18 cellular contexts compared by ENCODE assay signal in the genomic region with DNA sequence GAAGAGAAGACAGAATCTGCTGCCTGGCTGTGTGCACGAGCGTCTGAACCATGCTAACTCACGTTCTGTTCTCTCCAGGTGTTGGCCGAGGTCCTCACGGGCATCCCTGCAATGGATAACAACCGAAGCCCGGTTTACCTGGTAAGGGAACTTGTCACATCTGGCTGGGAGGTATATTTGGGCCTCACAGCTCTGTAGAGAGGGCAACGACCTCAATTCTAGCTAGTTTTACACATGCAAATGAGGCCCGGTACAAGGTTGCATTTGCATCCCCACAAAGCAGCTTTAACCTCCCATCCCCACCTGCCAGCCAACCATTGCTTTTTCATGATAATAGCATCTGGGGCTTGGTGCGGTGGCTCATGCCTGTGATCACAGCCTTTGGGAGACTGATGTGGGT. TPM values are rescaled to one million over a fixed set of nuclear protein-coding genes. Genes with fewer than 3 reads are reported as not detected.
A peak's percentile ranks its signal among the peaks of the same experiment; 100 is the strongest.
DNase-seq lines count a peak whose midpoint lies in the region; ATAC-seq, FAIRE-seq and TF ChIP-seq lines count a peak whose summit lies in the region.
"Had no signal": no experiment of that assay in that cellular context is flagged by ENCODE, and none has a peak within 500 bp of the region (broad histone marks: within the 10 kb centered on the region; RNA-seq: fewer than 3 reads in every experiment).

No MANE protein-coding gene starts in this region.

- POLR2A ChIA-PET in GM12878 (lab: Charles Lee), result interaction anchor here (0.5 to 1.1 kb wide), 3 partner anchors 22 to 200 kb away, joined by 3 to 5 read pairs (median 3); partner anchors contain the start of genes FANCD2, TATDN2 and VHL

- ATAC-seq in GM21390 (IDR thresholded peaks at IDR 0.05; ENCODE audit: unreplicated experiment), result peak; percentile 36
- ATAC-seq in GM12878, result no peak
- ATAC-seq: heart right ventricle; mucosa of descending colon; stimulated activated naive B cell treated with anti-CD40 and anti-IgM and Interleukin-4, amounts not matched to agents 10 μg/mL and 1 μg/mL and 100 μg/mL, for 72 hours had no signal

- no peak for TF ChIP-seq POLR2A in GM12878 (IDR thresholded peaks at IDR 0.05; ENCODE audit: low read depth, low read length)
- TF ChIP-seq POLR2A in transverse colon (IDR thresholded peaks at IDR 0.05), result no peak

- H3K4me3 ChIP-seq in HUES64 (ENCODE audit: low read length) (peak overlapping the region; percentile 21; the same call in 1 of the 2 replicates), GM12878 (no peak overlapping the region), transverse colon (no peak overlapping the region)
- H3K4me3 ChIP-seq: heart right ventricle, mucosa of descending colon, tibial artery had no signal

- no peak for TF ChIP-seq RAD21 in GM12878 (IDR thresholded peaks at IDR 0.05; ENCODE audit: insufficient read depth, low read depth, low read length)

- in situ Hi-C loops in GM12878 (cut with MboI) (no loop called here), transverse colon (cut with MboI; ENCODE audit: low pct_ligation_motif_present in 1 of 4, low pct_unique_long_range_greater_than_20kb in 1 of 4, low sequenced_read_pairs in 3 of 4) (loop anchor here in 3 of 4 donors (10.0 to 25.0 kb wide), 2 partner anchors 61 to 239 kb away; partner anchors contain the start of genes EMC3 (in 2 of the 3) and IRAK2 (in 2 of the 3))

- peak overlapping the region; percentile 49; the same call in 1 of the 2 replicates for H3K4me2 ChIP-seq in GM12878 (ENCODE audit: control insufficient read depth, insufficient read depth)

- SMC1A ChIA-PET in GM12878 (lab: Charles Lee; ENCODE audit: uncharacterized antibody, unreplicated experiment), result interaction anchor here (0.9 to 3.6 kb wide), 7 partner anchors 12 to 293 kb away, joined by 3 to 16 read pairs (median 4); partner anchors contain the start of gene CRELD1

- BruUV-seq in GM12878 (replicated peaks; lab: Mats Ljungman, UMichigan), result no TSS peak

- H3K27me3 ChIP-seq in HUES64 (ENCODE audit: insufficient read depth, low read length) (no peaks in the 10 kb centered on the region), GM12878 (replicated peaks in 1 of 2; ENCODE audit: control insufficient read depth in 2 of 2, insufficient read depth in 2 of 2, low read length in 1 of 2) (no peaks in the 10 kb centered on the region), transverse colon (no peaks in the 10 kb centered on the region)
- H3K27me3 ChIP-seq: heart right ventricle, tibial artery had no signal

- CTCF ChIA-PET in GM12878 (lab: Yijun Ruan, JAX), result interaction anchor here (1.0 to 2.8 kb wide), 11 partner anchors 22 to 723 kb away, joined by 3 to 18 read pairs (median 5); partner anchors contain the start of genes CRELD1, IRAK2 and TATDN2

- H3K4me1 ChIP-seq in HUES64 (ENCODE audit: insufficient read depth, low read length) (peaks cover 7% of the 10 kb centered on the region), GM12878 (ENCODE audit: control insufficient read depth, insufficient read depth, low read length) (peaks cover 53% of the 10 kb centered on the region), transverse colon (peaks cover 6 to 22% (median 11%) of the 10 kb centered on the region in 4 donors)

- H3K9me3 ChIP-seq in HUES64 (ENCODE audit: insufficient read depth, low read depth, low read length) (no peaks in the 10 kb centered on the region), GM12878 (replicated peaks; ENCODE audit: control insufficient read depth, insufficient read depth, low read length) (no peaks in the 10 kb centered on the region; the same call in 2 of the 3 replicates), transverse colon (no peaks in the 10 kb centered on the region)
- H3K9me3 ChIP-seq: heart right ventricle, mucosa of descending colon, tibial artery had no signal

- intact Hi-C loops in GM12878 (cut with micrococcal nuclease; ENCODE audit: unreplicated experiment), result loop anchor here (10.0 kb wide), 2 partner anchors 111 to 271 kb away; partner anchors contain the start of genes BRK1 and PRRT3
- intact Hi-C loops in transverse colon (cut with DNase I; ENCODE audit: low total_unique reads), result loop anchor here (10.0 kb wide), 1 partner anchor 61 kb away; the partner anchor contains the start of gene IRAK2

- H3K79me2 ChIP-seq in GM12878 (ENCODE audit: control insufficient read depth, insufficient read depth, low read length), result no peaks in the 10 kb centered on the region

- no peak for FAIRE-seq in GM12878 (lab: Jason Lieb, UNC)

- H3K27ac ChIP-seq in HUES64 (ENCODE audit: low read depth, low read length) (peak overlapping the region; percentile 74; the same call in 1 of the 2 replicates), GM12878 (ENCODE audit: control insufficient read depth, insufficient read depth) (no peak overlapping the region), transverse colon (no peak overlapping the region)
- H3K27ac ChIP-seq: tibial artery had no signal

- peak overlapping the region; percentile 29 for H3K9ac ChIP-seq in HUES64 (ENCODE audit: low read depth, low read length)
- no peak overlapping the region; the same call in 1 of the 2 replicates for H3K9ac ChIP-seq in GM12878 (ENCODE audit: control insufficient read depth, insufficient read depth, low read length)

- TF ChIP-seq CTCF in GM12878 (IDR thresholded peaks at IDR 0.05 in 2 of 3, conservative IDR thresholded peaks at IDR 0.05 in 1 of 3; ENCODE audit: control insufficient read depth in 2 of 3, extremely low read depth in 1 of 3, insufficient read depth in 1 of 3, low read depth in 3 of 3, low read length in 3 of 3), result no peak
- TF ChIP-seq CTCF in transverse colon (IDR thresholded peaks at IDR 0.05), result no peak

- H4K20me1 ChIP-seq in GM12878 (ENCODE audit: control insufficient read depth, insufficient read depth), result no peaks in the 10 kb centered on the region

- no peak for DNase-seq in GM12878 (ENCODE audit: low read depth, low spot score)
- peak; percentile 52 for DNase-seq in transverse colon
- DNase-seq in NCI-H226, result no peak
- no peak for DNase-seq in NCI-H510A treated with DMSO at 0.1 percent for 48 hours (lab: John Stamatoyannopoulos, UW)
- DNase-seq in DMS 273 treated with DMSO at 0.1 percent for 48 hours (lab: John Stamatoyannopoulos, UW), result no peak
- DNase-seq: activated CD4-positive, alpha-beta T cell treated with anti-CD3 and anti-CD28 coated beads, Interleukin-2, amount 50 U/mL, for 1 hour; activated naive CD4-positive, alpha-beta T cell; aorta; effector memory CD4-positive, alpha-beta T cell; heart right ventricle; mucosa of descending colon; NCI-H1436; NCI-H446; stimulated activated CD4-positive, alpha-beta T cell treated with anti-CD3 and anti-CD28 coated beads, Interleukin-12 subunit alpha, Interleukin-12 subunit beta, amount 100 ng/mL, for 4 hours; stimulated activated naive B cell treated with anti-CD40 and anti-IgM and Interleukin-4, amounts not matched to agents 10 μg/mL and 1 μg/mL and 100 μg/mL, for 72 hours; tibial artery had no signal

- 9% methylated on average over 9 of the region's 10 CpGs for WGBS in HUES64
- 2% methylated on average over 10 of the region's 10 CpGs for WGBS in GM12878 (ENCODE audit: insufficient coverage, insufficient replicate concordance, low lambda C conversion rate, missing lambda C conversion rate)
- 60 to 67% methylated on average over 2 to 10 of the region's 10 CpGs for WGBS in transverse colon (ENCODE audit: low coverage in 1 of 2), 2 donors

- peak overlapping the region; percentile 48; the same call in 1 of the 2 replicates for H2AFZ ChIP-seq in GM12878 (ENCODE audit: control insufficient read depth, low read depth, low read length)

- no peaks in the 10 kb centered on the region for H3K36me3 ChIP-seq in HUES64 (ENCODE audit: insufficient read depth, low read length)
- no peaks in the 10 kb centered on the region for H3K36me3 ChIP-seq in GM12878 (ENCODE audit: control insufficient read depth in 2 of 2, insufficient read depth in 2 of 2, low read length in 1 of 2)
- no peaks in the 10 kb centered on the region for H3K36me3 ChIP-seq in transverse colon

- RAD21 ChIA-PET in GM12878 (lab: Charles Lee; ENCODE audit: unreplicated experiment), result interaction anchor here (0.6 to 1.6 kb wide), 5 partner anchors 23 to 295 kb away, joined by 3 to 6 read pairs (median 3); partner anchors contain the start of gene SEC13

- TF ChIP-seq EP300 in GM12878 (IDR thresholded peaks at IDR 0.05; ENCODE audit: borderline replicate concordance in 1 of 2, control insufficient read depth in 1 of 2, low read depth in 2 of 2, low read length in 2 of 2) (no peak), transverse colon (IDR thresholded peaks at IDR 0.05; ENCODE audit: low read depth) (no peak)

TF ChIP-seq in GM12878, 131 proteins besides CTCF, POLR2A, EP300 and RAD21 (continues in another document):
- peak; percentile 47; the same call in 1 of the 3 replicates for TF ChIP-seq POU2F2 (IDR thresholded peaks at IDR 0.05; ENCODE audit: borderline replicate concordance, low read depth, low read length)
- TF ChIP-seq KLF5 (IDR thresholded peaks at IDR 0.05; ENCODE audit: partially characterized antibody), result no peak
- TF ChIP-seq CHD1 (IDR thresholded peaks at IDR 0.05; ENCODE audit: low read depth, low read length), result no peak
- TF ChIP-seq ETV6 (conservative IDR thresholded peaks at IDR 0.05 in 1 of 2, IDR thresholded peaks at IDR 0.05 in 1 of 2; ENCODE audit: borderline replicate concordance in 1 of 2, low read depth in 1 of 2), result no peak

RNA-seq across cellular contexts. Expression of gene TATDN2, which starts 22.0 kb away (rescaled TPM):
- polyA plus RNA-seq in HUES64 (2013, experiment 1 of 2), result 21.1 TPM
- polyA plus RNA-seq in HUES64 (2013, experiment 2 of 2), result 19.8 TPM
- total RNA-seq in GM12878 (2013; cell fraction: nucleolus; rRNA removed), result 43.3 and 48.1 TPM in 2 replicates
- total RNA-seq in GM12878 (2014; rRNA removed), result 7.7 and 10.0 TPM in 2 replicates
- 22.0 and 23.9 TPM in 2 replicates for total RNA-seq in GM12878 (2014; rRNA removed; fragmentation: Illumina TruSeq; extraction: Trizol)
- 31.8 and 36.5 TPM in 2 replicates for total RNA-seq in GM12878 (2021)
- polyA plus RNA-seq in GM12878 (2011; ENCODE audit: low read depth), result 18.4 TPM
- polyA plus RNA-seq in GM12878 (2011; rRNA removed), result 21.6 and 22.1 TPM in 2 replicates
- 20.8 and 21.3 TPM in 2 replicates for polyA plus RNA-seq in GM12878 (2011; cell fraction: cytosol; rRNA removed)
- polyA plus RNA-seq in GM12878 (2011; cell fraction: nucleus; rRNA removed), result 25.2 and 26.0 TPM in 2 replicates
- 19.7 and 24.1 TPM in 2 replicates for polyA plus RNA-seq in GM12878 (2012)
- 27.3 and 28.1 TPM in 2 replicates for polyA plus RNA-seq in GM12878 (2014; fragmentation: Illumina TruSeq; extraction: Trizol)
- polyA plus RNA-seq in GM12878 (2014; fragmentation: Nextera tagmentation; extraction: Ambion mirVana), result 1 to 10 TPM; 5.7 to 9.1 TPM
- 25.7 and 25.8 TPM in 2 replicates for polyA plus RNA-seq in GM12878 (2014; rRNA removed)
- 1 to 10 TPM; 4.2 to 5.6 TPM for polyA plus RNA-seq in GM12878 (2016; fragmentation: Nextera tagmentation; extraction: Ambion mirVana)
- polyA minus RNA-seq in GM12878 (2011; rRNA and poly(A)+ RNA removed), result 29.6 and 51.2 TPM in 2 replicates
- 9.1 and 14.0 TPM in 2 replicates for polyA minus RNA-seq in GM12878 (2011; cell fraction: cytosol; rRNA and poly(A)+ RNA removed)
- polyA minus RNA-seq in GM12878 (2011; cell fraction: nucleus; rRNA and poly(A)+ RNA removed), result 30.2 and 59.0 TPM in 2 replicates
- 10 to 100 TPM; 22.7 to 59.7 (median 28.2) TPM for total RNA-seq in transverse colon
